Comparison of ENCODE assay signal across 3 cellular contexts in the genomic region with DNA sequence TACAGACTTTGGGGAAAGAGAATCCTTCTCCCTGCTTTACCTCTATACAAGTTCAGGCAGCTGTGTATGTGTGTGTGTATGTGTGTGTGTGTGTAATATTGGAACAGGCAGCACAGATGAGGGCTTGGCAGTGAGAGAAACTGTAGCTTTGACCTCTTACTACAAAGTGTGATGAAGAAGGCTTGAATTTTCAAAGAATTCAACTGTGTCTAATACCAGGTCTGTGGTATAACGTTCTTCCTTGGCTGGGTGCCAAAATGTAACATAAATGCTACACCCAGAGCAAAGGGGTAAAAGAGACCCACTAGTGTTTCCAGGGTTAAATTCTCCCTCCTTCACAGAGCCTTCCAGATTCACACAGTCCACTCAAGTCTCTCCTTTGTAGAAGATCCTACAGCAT.
TF ChIP-seq lines count a peak whose summit lies in the region.

No MANE protein-coding gene starts in this region.

TF ChIP-seq in liver, 16 proteins besides CTCF, POLR2A, EP300 and RAD21 (continued from another document):
- TF ChIP-seq NR2F2 (IDR thresholded peaks at IDR 0.05) (no peak), JUND (IDR thresholded peaks at IDR 0.05) (no peak), HNF4A (conservative IDR thresholded peaks at IDR 0.05) (no peak), EGR1 (IDR thresholded peaks at IDR 0.05; ENCODE audit: low read depth in 2 of 2) (no peak)

TF ChIP-seq in HepG2, 621 proteins besides CTCF, POLR2A, EP300 and RAD21:
- TF ChIP-seq SMAD1 (CRISPR knock-in tag; IDR thresholded peaks at IDR 0.05; ENCODE audit: borderline replicate concordance, low read depth) (no peak), TFE3 (CRISPR knock-in tag; IDR thresholded peaks at IDR 0.05) (no peak), RXRA (CRISPR knock-in tag; IDR thresholded peaks at IDR 0.05) (no peak), ZNF577 (CRISPR knock-in tag; IDR thresholded peaks at IDR 0.05; ENCODE audit: borderline replicate concordance, low read depth) (no peak), RBFOX2 (IDR thresholded peaks at IDR 0.05; ENCODE audit: low read depth, low read length) (no peak), EED (CRISPR knock-in tag; IDR thresholded peaks at IDR 0.05) (no peak), NCOA2 (CRISPR knock-in tag; IDR thresholded peaks at IDR 0.05) (no peak), CHD2 (IDR thresholded peaks at IDR 0.05; ENCODE audit: low read depth, low read length) (no peak), HOXA9 (CRISPR knock-in tag; IDR thresholded peaks at IDR 0.05; ENCODE audit: borderline replicate concordance) (no peak), NFKBIZ (CRISPR knock-in tag; IDR thresholded peaks at IDR 0.05) (no peak), GPBP1L1 (CRISPR knock-in tag; IDR thresholded peaks at IDR 0.05) (no peak), ZNF562 (CRISPR knock-in tag; IDR thresholded peaks at IDR 0.05; ENCODE audit: borderline replicate concordance) (no peak), HMG20A (CRISPR knock-in tag; IDR thresholded peaks at IDR 0.05; ENCODE audit: borderline replicate concordance) (no peak), CC2D1A (CRISPR knock-in tag; IDR thresholded peaks at IDR 0.05) (no peak), ZFX (CRISPR knock-in tag; IDR thresholded peaks at IDR 0.05; ENCODE audit: low read depth) (no peak), TOPORS (CRISPR knock-in tag; IDR thresholded peaks at IDR 0.05) (no peak)
- TF ChIP-seq, protein P1, sequence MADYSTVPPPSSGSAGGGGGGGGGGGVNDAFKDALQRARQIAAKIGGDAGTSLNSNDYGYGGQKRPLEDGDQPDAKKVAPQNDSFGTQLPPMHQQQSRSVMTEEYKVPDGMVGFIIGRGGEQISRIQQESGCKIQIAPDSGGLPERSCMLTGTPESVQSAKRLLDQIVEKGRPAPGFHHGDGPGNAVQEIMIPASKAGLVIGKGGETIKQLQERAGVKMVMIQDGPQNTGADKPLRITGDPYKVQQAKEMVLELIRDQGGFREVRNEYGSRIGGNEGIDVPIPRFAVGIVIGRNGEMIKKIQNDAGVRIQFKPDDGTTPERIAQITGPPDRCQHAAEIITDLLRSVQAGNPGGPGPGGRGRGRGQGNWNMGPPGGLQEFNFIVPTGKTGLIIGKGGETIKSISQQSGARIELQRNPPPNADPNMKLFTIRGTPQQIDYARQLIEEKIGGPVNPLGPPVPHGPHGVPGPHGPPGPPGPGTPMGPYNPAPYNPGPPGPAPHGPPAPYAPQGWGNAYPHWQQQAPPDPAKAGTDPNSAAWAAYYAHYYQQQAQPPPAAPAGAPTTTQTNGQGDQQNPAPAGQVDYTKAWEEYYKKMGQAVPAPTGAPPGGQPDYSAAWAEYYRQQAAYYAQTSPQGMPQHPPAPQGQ (CRISPR knock-in tag; IDR thresholded peaks at IDR 0.05; ENCODE audit: borderline replicate concordance): no peak
- TF ChIP-seq, protein P2, sequence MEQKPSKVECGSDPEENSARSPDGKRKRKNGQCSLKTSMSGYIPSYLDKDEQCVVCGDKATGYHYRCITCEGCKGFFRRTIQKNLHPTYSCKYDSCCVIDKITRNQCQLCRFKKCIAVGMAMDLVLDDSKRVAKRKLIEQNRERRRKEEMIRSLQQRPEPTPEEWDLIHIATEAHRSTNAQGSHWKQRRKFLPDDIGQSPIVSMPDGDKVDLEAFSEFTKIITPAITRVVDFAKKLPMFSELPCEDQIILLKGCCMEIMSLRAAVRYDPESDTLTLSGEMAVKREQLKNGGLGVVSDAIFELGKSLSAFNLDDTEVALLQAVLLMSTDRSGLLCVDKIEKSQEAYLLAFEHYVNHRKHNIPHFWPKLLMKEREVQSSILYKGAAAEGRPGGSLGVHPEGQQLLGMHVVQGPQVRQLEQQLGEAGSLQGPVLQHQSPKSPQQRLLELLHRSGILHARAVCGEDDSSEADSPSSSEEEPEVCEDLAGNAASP (CRISPR knock-in tag; IDR thresholded peaks at IDR 0.05; ENCODE audit: borderline replicate concordance): no peak

TF ChIP-seq in WTC11, 78 proteins besides CTCF, POLR2A, EP300 and RAD21:
- TF ChIP-seq, protein P3, sequence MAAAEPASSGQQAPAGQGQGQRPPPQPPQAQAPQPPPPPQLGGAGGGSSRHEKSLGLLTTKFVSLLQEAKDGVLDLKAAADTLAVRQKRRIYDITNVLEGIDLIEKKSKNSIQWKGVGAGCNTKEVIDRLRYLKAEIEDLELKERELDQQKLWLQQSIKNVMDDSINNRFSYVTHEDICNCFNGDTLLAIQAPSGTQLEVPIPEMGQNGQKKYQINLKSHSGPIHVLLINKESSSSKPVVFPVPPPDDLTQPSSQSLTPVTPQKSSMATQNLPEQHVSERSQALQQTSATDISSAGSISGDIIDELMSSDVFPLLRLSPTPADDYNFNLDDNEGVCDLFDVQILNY (CRISPR knock-in tag; IDR thresholded peaks at IDR 0.05): no peak
- no peak for TF ChIP-seq IRF2 (CRISPR knock-in tag; IDR thresholded peaks at IDR 0.05; ENCODE audit: borderline replicate concordance, low read depth)
- no peak for TF ChIP-seq JAZF1 (CRISPR knock-in tag; IDR thresholded peaks at IDR 0.05)
- TF ChIP-seq ZNF121 (CRISPR knock-in tag; IDR thresholded peaks at IDR 0.05): no peak
- no peak for TF ChIP-seq TEAD1 (CRISPR knock-in tag; IDR thresholded peaks at IDR 0.05)
- TF ChIP-seq ZNF281 (CRISPR knock-in tag; IDR thresholded peaks at IDR 0.05): no peak
- no peak for TF ChIP-seq TP53 (CRISPR knock-in tag; IDR thresholded peaks at IDR 0.05)
- no peak for TF ChIP-seq EMX1 (CRISPR knock-in tag; IDR thresholded peaks at IDR 0.05)
- no peak for TF ChIP-seq ETV6 (CRISPR knock-in tag; IDR thresholded peaks at IDR 0.05)
- TF ChIP-seq MLX (CRISPR knock-in tag; IDR thresholded peaks at IDR 0.05): no peak
- TF ChIP-seq SOX15 (CRISPR knock-in tag; IDR thresholded peaks at IDR 0.05): no peak
- no peak for TF ChIP-seq HMGA2 (CRISPR knock-in tag; IDR thresholded peaks at IDR 0.05)
- no peak for TF ChIP-seq FOXK1 (CRISPR knock-in tag; IDR thresholded peaks at IDR 0.05)
